Comparison of ENCODE assay signal across 22 cellular contexts in genomic region chr3:194434503-194434902, GRCh38. TPM values are rescaled to one million over a fixed set of nuclear protein-coding genes. Genes with fewer than 3 reads are reported as not detected.
DNase-seq lines count a peak whose midpoint lies in the region; ATAC-seq, FAIRE-seq and TF ChIP-seq lines count a peak whose summit lies in the region.
"Had no signal": no experiment of that assay in that cellular context is flagged by ENCODE, and none has a peak within 500 bp of the region (broad histone marks: within the 10 kb centered on the region; RNA-seq: fewer than 3 reads in every experiment).

No MANE protein-coding gene starts in this region.

- in situ Hi-C loops in HepG2 (cut with HindIII; ENCODE audit: extremely low pct_ligation_motif_present, low pct_unique_long_range_greater_than_20kb) = no loop called here

- H3K36me3 ChIP-seq in HepG2 (replicated peaks in 1 of 2; ENCODE audit: control insufficient read depth in 1 of 2, insufficient read depth in 2 of 2, low read length in 2 of 2) (peaks cover 17 to 84% of the 10 kb centered on the region in 2 experiments), right lobe of liver (peaks cover 3 to 83% (median 46%) of the 10 kb centered on the region in 4 donors)

- H3K27ac ChIP-seq in HepG2 (ENCODE audit: extremely low read length, insufficient read depth, low read length) = no peak overlapping the region
- H3K27ac ChIP-seq in right lobe of liver = no peak overlapping the region
- H3K27ac ChIP-seq: 22Rv1, A549, BLaER1 had no signal

- no peak for DNase-seq in HepG2 (ENCODE audit: low spot score)
- DNase-seq in right lobe of liver = no peak
- DNase-seq in WTC11 (ENCODE audit: low spot score) = no peak
- DNase-seq in NCI-H1417 (lab: John Stamatoyannopoulos, UW) = no peak
- no peak for DNase-seq in iPS-NIHi7 (ENCODE audit: extremely low spot score)
- DNase-seq: AML-193; BE2C; C1 segment of cervical spinal cord; CD4-positive, alpha-beta memory T cell; CD4-positive, CD25-positive, alpha-beta regulatory T cell; CD8-positive, alpha-beta memory T cell; COR-L47; DMS 273 treated with DMSO at 0.1 percent for 48 hours; DMS153; DMS53; DMS79 treated with DMSO at 0.1 percent for 48 hours; GF-D8 had no signal

- 98% methylated on average over 3 of the region's 3 CpGs for WGBS in HepG2 (ENCODE audit: low lambda C conversion rate)
- whole genome bisulfite sequencing in right lobe of liver (ENCODE audit: insufficient coverage, low coverage, low lambda C conversion rate, missing lambda C conversion rate) = 63% methylated on average over 3 of the region's 3 CpGs

- CTCF ChIA-PET in HepG2 (lab: Yijun Ruan, JAX; ENCODE audit: low intra/inter-chr PET ratio, low total read pairs) (no interaction called here), WTC11 (lab: Charles Lee) (no interaction called here)

- ATAC-seq in HepG2 (no peak), right lobe of liver (no peak), WTC11 (no peak)
- ATAC-seq: A549 had no signal

- no peak for TF ChIP-seq CTCF in HepG2 (CRISPR knock-in tag; IDR thresholded peaks at IDR 0.05)
- TF ChIP-seq CTCF in right lobe of liver (IDR thresholded peaks at IDR 0.05) = no peak
- no peak for TF ChIP-seq CTCF in WTC11 (IDR thresholded peaks at IDR 0.05)

- H3K79me2 ChIP-seq in HepG2 (ENCODE audit: insufficient read depth, low read length) = no peaks in the 10 kb centered on the region

- no peak overlapping the region for H3K9ac ChIP-seq in HepG2 (ENCODE audit: insufficient read depth, low read depth, low read length)
- H3K9ac ChIP-seq: BLaER1 had no signal

- no peaks in the 10 kb centered on the region for H3K9me3 Mint-ChIP-seq in WTC11
- H3K9me3 Mint-ChIP-seq: CD14-positive monocyte; CD4-positive, alpha-beta memory T cell; CD4-positive, CD25-positive, alpha-beta regulatory T cell; CD8-positive, alpha-beta memory T cell had no signal

- TF ChIP-seq POLR2A in HepG2 (IDR thresholded peaks at IDR 0.05; ENCODE audit: insufficient read depth in 1 of 2, low read depth in 2 of 2, low read length in 2 of 2) (no peak), right lobe of liver (IDR thresholded peaks at IDR 0.05) (no peak)

- POLR2A ChIA-PET in HepG2 (lab: Yijun Ruan, JAX) (no interaction called here), WTC11 (lab: Charles Lee) (no interaction called here)

- no peak for TF ChIP-seq RAD21 in HepG2 (CRISPR knock-in tag; IDR thresholded peaks at IDR 0.05)

- intact Hi-C loops in HepG2 (cut with micrococcal nuclease; ENCODE audit: unreplicated experiment) = no loop called here
- intact Hi-C loops in right lobe of liver (cut with DNase I) = no loop called here

- no peak overlapping the region for H3K4me3 Mint-ChIP-seq in WTC11
- H3K4me3 Mint-ChIP-seq: CD14-positive monocyte; CD4-positive, alpha-beta memory T cell; CD4-positive, CD25-positive, alpha-beta regulatory T cell; CD8-positive, alpha-beta memory T cell had no signal

- no peak overlapping the region for H3K4me2 ChIP-seq in HepG2 (ENCODE audit: low read depth, low read length)
- H3K4me2 ChIP-seq: A549, BLaER1 had no signal

- H2AFZ ChIP-seq in HepG2 (ENCODE audit: low read length) = no peak overlapping the region

- H3K27me3 ChIP-seq in HepG2 (ENCODE audit: control insufficient read depth in 1 of 2, insufficient read depth in 2 of 2, low read length in 2 of 2) = no peaks in the 10 kb centered on the region; a peak in 1 of 5 replicates
- no peaks in the 10 kb centered on the region for H3K27me3 ChIP-seq in right lobe of liver
- H3K27me3 ChIP-seq: BE2C, BLaER1 had no signal

- H3K36me3 Mint-ChIP-seq in WTC11 = peaks cover 85% of the 10 kb centered on the region

- no TSS peak for BruUV-seq in HepG2 (replicated peaks; lab: Mats Ljungman, UMichigan)

- H3K9me3 ChIP-seq in HepG2 (ENCODE audit: low read length) = no peaks in the 10 kb centered on the region
- no peaks in the 10 kb centered on the region for H3K9me3 ChIP-seq in right lobe of liver
- H3K9me3 ChIP-seq: A549, BE2C, BLaER1 had no signal

- TF ChIP-seq EP300 in HepG2 (IDR thresholded peaks at IDR 0.05; ENCODE audit: low read depth in 2 of 2, low read length in 2 of 2) (no peak), HepG2 (CRISPR knock-in tag; IDR thresholded peaks at IDR 0.05; ENCODE audit: borderline replicate concordance) (no peak)

- no peaks in the 10 kb centered on the region for H3K4me1 Mint-ChIP-seq in WTC11
- H3K4me1 Mint-ChIP-seq: CD14-positive monocyte had no signal

- H3K27ac Mint-ChIP-seq in WTC11 = no peak overlapping the region
- H3K27ac Mint-ChIP-seq: CD4-positive, CD25-positive, alpha-beta regulatory T cell; CD8-positive, alpha-beta memory T cell had no signal

- FAIRE-seq in HepG2 (lab: Jason Lieb, UNC) = no peak
- FAIRE-seq: A549, GM12891 had no signal

- H3K4me3 ChIP-seq in HepG2 (replicated peaks in 1 of 3; ENCODE audit: insufficient read depth in 1 of 3, low read depth in 2 of 3, low read length in 3 of 3) (no peak overlapping the region), right lobe of liver (no peak overlapping the region)
- H3K4me3 ChIP-seq: A549, BLaER1 had no signal

- H3K4me1 ChIP-seq in HepG2 (ENCODE audit: insufficient read depth, low read length) = no peaks in the 10 kb centered on the region
- H3K4me1 ChIP-seq in right lobe of liver = peaks cover 0 to 7% (median 0%) of the 10 kb centered on the region in 4 donors
- H3K4me1 ChIP-seq: A549 had no signal

- H4K20me1 ChIP-seq in HepG2 (ENCODE audit: insufficient read depth, low read length) = no peaks in the 10 kb centered on the region; the same call in 1 of the 2 replicates
- H4K20me1 ChIP-seq: BLaER1 had no signal

- no peaks in the 10 kb centered on the region for H3K27me3 Mint-ChIP-seq in WTC11 (ENCODE audit: low read depth)
- H3K27me3 Mint-ChIP-seq: CD4-positive, alpha-beta memory T cell; CD4-positive, CD25-positive, alpha-beta regulatory T cell; CD8-positive, alpha-beta memory T cell had no signal

TF ChIP-seq in HepG2, 621 proteins besides CTCF, POLR2A, EP300 and RAD21:
- TF ChIP-seq ZNF121 (CRISPR knock-in tag; IDR thresholded peaks at IDR 0.05) = 0 out of 2 replicates have a peak, but pooled peaks have one; percentile 41
- TF ChIP-seq ZNF607 (CRISPR knock-in tag; IDR thresholded peaks at IDR 0.05; ENCODE audit: borderline replicate concordance) = no peak

RNA-seq across cellular contexts. Expression of gene GP5, which starts 35.4 kb away (rescaled TPM):
- not detected in 2 replicates for total RNA-seq in HepG2 (2016; rRNA removed; fragmentation: Illumina TruSeq; extraction: Trizol)
- total RNA-seq in HepG2 (2016; cell fraction: cytosol; rRNA removed; fragmentation: Illumina TruSeq; extraction: Trizol; ENCODE audit: low read depth) = not detected in 2 replicates
- not detected in 2 replicates for total RNA-seq in HepG2 (2016; cell fraction: insoluble cytoplasmic fraction; rRNA removed; fragmentation: Illumina TruSeq; extraction: Trizol)
- total RNA-seq in HepG2 (2016; cell fraction: membrane; rRNA removed; fragmentation: Illumina TruSeq; extraction: Trizol) = not detected in 2 replicates
- total RNA-seq in HepG2 (2016; cell fraction: nucleus; rRNA removed; fragmentation: Illumina TruSeq; extraction: Trizol) = not detected in 2 replicates
- 0.01 TPM in 1 of 2 replicates, not detected in the other for polyA plus RNA-seq in HepG2 (2011; rRNA removed)
- 0.01 TPM in 1 of 2 replicates, not detected in the other for polyA plus RNA-seq in HepG2 (2011; cell fraction: cytosol; rRNA removed)
- 0.07 TPM in 1 of 2 replicates, not detected in the other for polyA plus RNA-seq in HepG2 (2011; cell fraction: nucleus; rRNA removed)
- polyA plus RNA-seq in HepG2 (2012) = not detected in 2 replicates
- not detected in 2 replicates for polyA plus RNA-seq in HepG2 (2016; cell fraction: cytosol; fragmentation: Illumina TruSeq; extraction: Trizol; ENCODE audit: low read depth)
- not detected in 2 replicates for polyA plus RNA-seq in HepG2 (2016; cell fraction: insoluble cytoplasmic fraction; fragmentation: Illumina TruSeq; extraction: Trizol; ENCODE audit: low read depth)
- not detected in 2 replicates for polyA plus RNA-seq in HepG2 (2016; cell fraction: membrane; fragmentation: Illumina TruSeq; extraction: Trizol; ENCODE audit: low read depth)
- not detected in 2 replicates for polyA plus RNA-seq in HepG2 (2016; cell fraction: nucleus; fragmentation: Illumina TruSeq; extraction: Trizol; ENCODE audit: insufficient read depth, low read depth)
- 0.04 TPM in 1 of 2 replicates, not detected in the other for polyA minus RNA-seq in HepG2 (2011; rRNA and poly(A)+ RNA removed; ENCODE audit: low replicate concordance)
- not detected in 2 replicates for polyA minus RNA-seq in HepG2 (2011; cell fraction: cytosol; rRNA and poly(A)+ RNA removed)
- polyA minus RNA-seq in HepG2 (2011; cell fraction: nucleus; rRNA and poly(A)+ RNA removed) = 0.25 and 0.39 TPM in 2 replicates
- under 1 TPM in 4 of 6 experiments, not detected in 2; 0.07 to 0.23 (median 0.16) TPM for total RNA-seq in right lobe of liver
- 0.09 to 0.16 TPM (median 0.11 TPM) in 3 replicates for total RNA-seq in WTC11 (2021)
- polyA plus RNA-seq: A549 had no signal

RNA-seq across cellular contexts. Expression of gene ATP13A3, which starts 52.3 kb away (rescaled TPM):
- 80.8 and 82.6 TPM in 2 replicates for total RNA-seq in HepG2 (2016; rRNA removed; fragmentation: Illumina TruSeq; extraction: Trizol)
- 24.1 and 34.0 TPM in 2 replicates for total RNA-seq in HepG2 (2016; cell fraction: cytosol; rRNA removed; fragmentation: Illumina TruSeq; extraction: Trizol; ENCODE audit: low read depth)
- 77.1 and 79.8 TPM in 2 replicates for total RNA-seq in HepG2 (2016; cell fraction: insoluble cytoplasmic fraction; rRNA removed; fragmentation: Illumina TruSeq; extraction: Trizol)
- total RNA-seq in HepG2 (2016; cell fraction: membrane; rRNA removed; fragmentation: Illumina TruSeq; extraction: Trizol) = 63.8 and 77.4 TPM in 2 replicates
- 96.6 and 107 TPM in 2 replicates for total RNA-seq in HepG2 (2016; cell fraction: nucleus; rRNA removed; fragmentation: Illumina TruSeq; extraction: Trizol)
- 34.8 and 44.9 TPM in 2 replicates for polyA plus RNA-seq in HepG2 (2011; rRNA removed)
- polyA plus RNA-seq in HepG2 (2011; cell fraction: cytosol; rRNA removed) = 14.3 and 23.1 TPM in 2 replicates
- 23.0 and 36.3 TPM in 2 replicates for polyA plus RNA-seq in HepG2 (2011; cell fraction: nucleus; rRNA removed)
- polyA plus RNA-seq in HepG2 (2012) = 42.7 and 47.6 TPM in 2 replicates
- polyA plus RNA-seq in HepG2 (2016; cell fraction: cytosol; fragmentation: Illumina TruSeq; extraction: Trizol; ENCODE audit: low read depth) = 1.1 and 1.3 TPM in 2 replicates
- 25.7 and 29.2 TPM in 2 replicates for polyA plus RNA-seq in HepG2 (2016; cell fraction: insoluble cytoplasmic fraction; fragmentation: Illumina TruSeq; extraction: Trizol; ENCODE audit: low read depth)
- polyA plus RNA-seq in HepG2 (2016; cell fraction: membrane; fragmentation: Illumina TruSeq; extraction: Trizol; ENCODE audit: low read depth) = 7.0 and 8.6 TPM in 2 replicates
- 50.7 and 55.8 TPM in 2 replicates for polyA plus RNA-seq in HepG2 (2016; cell fraction: nucleus; fragmentation: Illumina TruSeq; extraction: Trizol; ENCODE audit: insufficient read depth, low read depth)
- 73.3 and 126 TPM in 2 replicates for polyA minus RNA-seq in HepG2 (2011; rRNA and poly(A)+ RNA removed; ENCODE audit: low replicate concordance)
- polyA minus RNA-seq in HepG2 (2011; cell fraction: cytosol; rRNA and poly(A)+ RNA removed) = 74.1 and 95.7 TPM in 2 replicates
- 164 and 199 TPM in 2 replicates for polyA minus RNA-seq in HepG2 (2011; cell fraction: nucleus; rRNA and poly(A)+ RNA removed)
- total RNA-seq in right lobe of liver = 100 to 1,000 TPM; 109 to 172 (median 145) TPM
- total RNA-seq in WTC11 (2021) = 75.7 to 79.1 TPM (median 78.3 TPM) in 3 replicates

Comparison
In these comparisons a context has a peak if more than half of its experiments do, and no peak if none do; other contexts are left out.
1. Of the 50 proteins assayed by ChIP-seq in both HepG2 and WTC11: peak only in HepG2: none; only in WTC11: none; in both: ZNF121; in neither: 49.